ENCODE assay signal across 16 cellular contexts in genomic region chr12:30874455-30875313, GRCh38. TPM values are rescaled to one million over a fixed set of nuclear protein-coding genes. Genes with fewer than 3 reads are reported as not detected.
DNase-seq lines count a peak whose midpoint lies in the region; ATAC-seq and TF ChIP-seq lines count a peak whose summit lies in the region.
"Had no signal": no experiment of that assay in that cellular context is flagged by ENCODE, and none has a peak within 500 bp of the region (broad histone marks: within the 10 kb centered on the region; RNA-seq: fewer than 3 reads in every experiment).

No MANE protein-coding gene starts in this region.

- H3K27me3 Mint-ChIP-seq in CD8-positive, alpha-beta T cell (ENCODE audit: low read depth) = peaks cover 19% of the 10 kb centered on the region
- peaks cover 3% of the 10 kb centered on the region for H3K27me3 Mint-ChIP-seq in activated T-helper 1 cell treated with anti-CD3 and anti-CD28 coated beads, Interleukin-12 subunit alpha, Interleukin-12 subunit beta, Interleukin-2, Interleukin-4 antibody, amounts not matched to agents 30 ng/mL and 10 ng/mL and 1 ng/mL, durations not matched to agents 14 hours and 24 hours and 36 hours (ENCODE audit: insufficient read depth)

- CTCF ChIA-PET in CD8-positive, alpha-beta T cell (lab: Charles Lee) = interaction anchor here (1.6 kb wide), 1 partner anchor 10 kb away, joined by 3 read pairs; no protein-coding TSS in a partner anchor

- no peak overlapping the region for H3K4me3 ChIP-seq in right atrium auricular region
- no peak overlapping the region for H3K4me3 ChIP-seq in CD8-positive, alpha-beta T cell (ENCODE audit: low read depth, low read length)
- H3K4me3 ChIP-seq: HAP-1, vagina had no signal

- no peak overlapping the region for H3K27ac ChIP-seq in right atrium auricular region
- no peak overlapping the region for H3K27ac ChIP-seq in CD8-positive, alpha-beta T cell (ENCODE audit: low read depth, low read length)
- H3K27ac ChIP-seq: vagina had no signal

- no peaks in the 10 kb centered on the region for H3K4me1 ChIP-seq in right atrium auricular region
- H3K4me1 ChIP-seq in CD8-positive, alpha-beta T cell (ENCODE audit: insufficient read depth, low read length) = no peaks in the 10 kb centered on the region
- H3K4me1 ChIP-seq: HAP-1, vagina had no signal

- DNase-seq in COLO668 (lab: John Stamatoyannopoulos, UW; ENCODE audit: unreplicated experiment) = peak; percentile 75
- peak; percentile 39 for DNase-seq in LoVo (ENCODE audit: low spot score)
- DNase-seq in NCI-H510A treated with DMSO at 0.1 percent for 48 hours (lab: John Stamatoyannopoulos, UW) = peak; percentile 79
- peak; percentile 56 for DNase-seq in right atrium auricular region (ENCODE audit: low spot score)
- no peak for DNase-seq in CD8-positive, alpha-beta T cell
- no peak for DNase-seq in activated T-helper 1 cell treated with anti-CD3 and anti-CD28 coated beads, Interleukin-12 subunit alpha, Interleukin-12 subunit beta, Interleukin-2, Interleukin-4 antibody, amounts not matched to agents 30 ng/mL and 10 ng/mL and 1 ng/mL, durations not matched to agents 14 hours and 24 hours and 36 hours (ENCODE audit: low spot score)
- DNase-seq: activated CD4-positive, alpha-beta T cell treated with anti-CD3 and anti-CD28 coated beads, Interleukin-2, amount 50 U/mL, for 1 hour; OCI-M1; stimulated activated CD4-positive, alpha-beta T cell treated with anti-CD3 and anti-CD28 coated beads, Interleukin-2, amount 100 ng/mL, for 24 hours had no signal

- no peaks in the 10 kb centered on the region for H3K27me3 ChIP-seq in right atrium auricular region
- H3K27me3 ChIP-seq in CD8-positive, alpha-beta T cell (ENCODE audit: insufficient read depth, low read length) = no peaks in the 10 kb centered on the region
- H3K27me3 ChIP-seq: vagina had no signal

- peaks cover 6% of the 10 kb centered on the region for H3K4me1 Mint-ChIP-seq in CD8-positive, alpha-beta T cell (ENCODE audit: low read depth)
- peaks cover 10% of the 10 kb centered on the region for H3K4me1 Mint-ChIP-seq in activated T-helper 1 cell treated with anti-CD3 and anti-CD28 coated beads, Interleukin-12 subunit alpha, Interleukin-12 subunit beta, Interleukin-2, Interleukin-4 antibody, amounts not matched to agents 30 ng/mL and 10 ng/mL and 1 ng/mL, durations not matched to agents 14 hours and 24 hours and 36 hours (ENCODE audit: low read depth)

- no peaks in the 10 kb centered on the region for H3K36me3 Mint-ChIP-seq in CD8-positive, alpha-beta T cell
- no peaks in the 10 kb centered on the region for H3K36me3 Mint-ChIP-seq in activated T-helper 1 cell treated with anti-CD3 and anti-CD28 coated beads, Interleukin-12 subunit alpha, Interleukin-12 subunit beta, Interleukin-2, Interleukin-4 antibody, amounts not matched to agents 30 ng/mL and 10 ng/mL and 1 ng/mL, durations not matched to agents 14 hours and 24 hours and 36 hours (ENCODE audit: low read depth)

- ATAC-seq in GM21367 (IDR thresholded peaks at IDR 0.05; ENCODE audit: unreplicated experiment) = no peak
- no peak for ATAC-seq in CD8-positive, alpha-beta T cell
- no peak for ATAC-seq in GM18502 (IDR thresholded peaks at IDR 0.05; ENCODE audit: poor library complexity, unreplicated experiment)

- H3K4me3 Mint-ChIP-seq in CD8-positive, alpha-beta T cell = no peak overlapping the region
- no peak overlapping the region for H3K4me3 Mint-ChIP-seq in activated T-helper 1 cell treated with anti-CD3 and anti-CD28 coated beads, Interleukin-12 subunit alpha, Interleukin-12 subunit beta, Interleukin-2, Interleukin-4 antibody, amounts not matched to agents 30 ng/mL and 10 ng/mL and 1 ng/mL, durations not matched to agents 14 hours and 24 hours and 36 hours
- H3K4me3 Mint-ChIP-seq: T-helper 1 cell treated with Interleukin-12 subunit alpha and Interleukin-12 subunit beta and Interleukin-4 antibody, amounts not matched to agents 30 μg/mL and 1 μg/mL, for 36 hours had no signal

- no peaks in the 10 kb centered on the region for H3K9me3 Mint-ChIP-seq in CD8-positive, alpha-beta T cell
- H3K9me3 Mint-ChIP-seq in activated T-helper 1 cell treated with anti-CD3 and anti-CD28 coated beads, Interleukin-12 subunit alpha, Interleukin-12 subunit beta, Interleukin-2, Interleukin-4 antibody, amounts not matched to agents 30 ng/mL and 10 ng/mL and 1 ng/mL, durations not matched to agents 14 hours and 24 hours and 36 hours = peaks cover 4% of the 10 kb centered on the region

- TF ChIP-seq CTCF in right atrium auricular region (IDR thresholded peaks at IDR 0.05) = no peak
- no peak for TF ChIP-seq CTCF in CD8-positive, alpha-beta T cell (IDR thresholded peaks at IDR 0.05)

- POLR2A ChIA-PET in CD8-positive, alpha-beta T cell (lab: Charles Lee) = no interaction called here

- no peak overlapping the region for H3K27ac Mint-ChIP-seq in CD8-positive, alpha-beta T cell
- H3K27ac Mint-ChIP-seq in activated T-helper 1 cell treated with anti-CD3 and anti-CD28 coated beads, Interleukin-12 subunit alpha, Interleukin-12 subunit beta, Interleukin-2, Interleukin-4 antibody, amounts not matched to agents 30 ng/mL and 10 ng/mL and 1 ng/mL, durations not matched to agents 14 hours and 24 hours and 36 hours = no peak overlapping the region
- H3K27ac Mint-ChIP-seq: progenitor cell of endocrine pancreas; T-helper 1 cell treated with Interleukin-12 subunit alpha and Interleukin-12 subunit beta and Interleukin-4 antibody, amounts not matched to agents 30 μg/mL and 1 μg/mL, for 36 hours had no signal

- H3K36me3 ChIP-seq in right atrium auricular region = no peaks in the 10 kb centered on the region
- H3K36me3 ChIP-seq in CD8-positive, alpha-beta T cell (ENCODE audit: insufficient read depth, low read length) = no peaks in the 10 kb centered on the region
- H3K36me3 ChIP-seq: HAP-1, vagina had no signal

- H3K9me3 ChIP-seq in right atrium auricular region = no peaks in the 10 kb centered on the region
- no peaks in the 10 kb centered on the region for H3K9me3 ChIP-seq in CD8-positive, alpha-beta T cell (ENCODE audit: low read length)
- H3K9me3 ChIP-seq: HAP-1, vagina had no signal

- intact Hi-C loops in CD8-positive, alpha-beta T cell (cut with DNase I, micrococcal nuclease) = no loop called here
- intact Hi-C loops in activated T-helper 1 cell treated with anti-CD3 and anti-CD28 coated beads, Interleukin-12 subunit alpha, Interleukin-12 subunit beta, Interleukin-2, Interleukin-4 antibody, amounts not matched to agents 30 ng/mL and 10 ng/mL and 1 ng/mL, durations not matched to agents 14 hours and 24 hours and 36 hours (cut with micrococcal nuclease) = no loop called here

RNA-seq across cellular contexts. Expression of gene TSPAN11, which starts 51.9 kb away (rescaled TPM):
- 1 to 10 TPM; 2.5 to 4.1 TPM for total RNA-seq in right atrium auricular region
- not detected for total RNA-seq in CD8-positive, alpha-beta T cell
- total RNA-seq in activated T-helper 1 cell treated with anti-CD3 and anti-CD28 coated beads, Interleukin-12 subunit alpha, Interleukin-12 subunit beta, Interleukin-2, Interleukin-4 antibody, amounts not matched to agents 30 ng/mL and 10 ng/mL and 1 ng/mL, durations not matched to agents 14 hours and 24 hours and 36 hours = not detected in 2 replicates
- total RNA-seq: MCF 10A had no signal

Comparison
In these comparisons a context has a peak if more than half of its experiments do, and no peak if none do; other contexts are left out.
1. DNase-seq: peak in COLO668 (single experiment), LoVo (single experiment), NCI-H510A treated with DMSO at 0.1 percent for 48 hours (single experiment) and right atrium auricular region (single experiment); none in CD8-positive, alpha-beta T cell (0 of 7) and activated T-helper 1 cell treated with anti-CD3 and anti-CD28 coated beads, Interleukin-12 subunit alpha, Interleukin-12 subunit beta, Interleukin-2, Interleukin-4 antibody, amounts not matched to agents 30 ng/mL and 10 ng/mL and 1 ng/mL, durations not matched to agents 14 hours and 24 hours and 36 hours (single experiment).